Comparison of ENCODE assay signal across 8 cellular contexts in the genomic region with DNA sequence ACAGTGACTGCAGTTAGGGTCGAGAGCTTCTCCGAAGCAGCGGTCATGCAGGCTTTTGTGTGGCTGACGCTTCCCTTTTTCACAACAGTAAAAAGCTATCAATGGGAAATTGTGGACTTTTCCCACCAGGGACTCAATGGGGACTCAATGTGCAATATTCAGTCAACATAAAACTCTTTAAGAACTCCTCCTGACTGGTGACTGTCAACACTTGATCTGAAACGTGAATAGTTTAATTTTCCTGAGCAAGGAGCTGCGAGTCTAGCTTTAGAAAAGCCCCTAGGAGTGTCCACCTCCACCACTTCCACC. TPM values are rescaled to one million over a fixed set of nuclear protein-coding genes. Genes with fewer than 3 reads are reported as not detected.
A peak's percentile ranks its signal among the peaks of the same experiment; 100 is the strongest.
DNase-seq lines count a peak whose midpoint lies in the region; ATAC-seq and TF ChIP-seq lines count a peak whose summit lies in the region.

No MANE protein-coding gene starts in this region.

- H3K79me2 ChIP-seq in SK-N-SH (ENCODE audit: insufficient read depth) = peaks cover 9% of the 10 kb centered on the region; the same call in 1 of the 2 replicates

- no peaks in the 10 kb centered on the region for H3K9me2 ChIP-seq in SK-N-SH

- H3K27ac ChIP-seq in SK-N-SH (ENCODE audit: low read depth in 2 of 2, low read length in 1 of 2) (no peak overlapping the region), SK-N-MC (no peak overlapping the region), caudate nucleus (ENCODE audit: low read depth, low read length) (no peak overlapping the region)

- H3K4me3 ChIP-seq in SK-N-SH (ENCODE audit: low read depth in 2 of 2, low read length in 1 of 2) (peak overlapping the region; percentile 73 to 75), SK-N-MC (peak overlapping the region; percentile 83), fibroblast of the aortic adventitia (ENCODE audit: low read depth, low read length) (peak overlapping the region; percentile 81)

- H3K9me3 ChIP-seq in SK-N-SH (no peaks in the 10 kb centered on the region), SK-N-MC (ENCODE audit: low read depth, low read length) (no peaks in the 10 kb centered on the region)

- H3K9me3 Mint-ChIP-seq in stimulated activated effector memory CD8-positive, alpha-beta T cell treated with anti-CD3 and anti-CD28 coated beads, Interleukin-12 subunit alpha, Interleukin-12 subunit beta, amount 100 ng/mL, for 72 hours = no peaks in the 10 kb centered on the region

- peaks cover 0 to 21% of the 10 kb centered on the region in 2 experiments; a peak in 1 of 4 replicates for H3K4me1 ChIP-seq in SK-N-SH (ENCODE audit: control insufficient read depth in 1 of 2, insufficient read depth in 2 of 2, low read depth in 1 of 2, low read length in 1 of 2)

- TF ChIP-seq CTCF in SK-N-SH (IDR thresholded peaks at IDR 0.05) (no peak), fibroblast of the aortic adventitia (IDR thresholded peaks at IDR 0.05; ENCODE audit: insufficient read depth, low read length) (no peak)

- peaks cover 28% of the 10 kb centered on the region for H3K4me1 Mint-ChIP-seq in stimulated activated effector memory CD8-positive, alpha-beta T cell treated with anti-CD3 and anti-CD28 coated beads, Interleukin-12 subunit alpha, Interleukin-12 subunit beta, amount 100 ng/mL, for 72 hours

- H3K36me3 ChIP-seq in SK-N-SH (replicated peaks in 1 of 2; ENCODE audit: control insufficient read depth in 1 of 2, insufficient read depth in 2 of 2, low read length in 1 of 2) (peaks cover 0 to 15% of the 10 kb centered on the region in 2 experiments), SK-N-MC (ENCODE audit: insufficient read depth, low read length) (peaks cover 13% of the 10 kb centered on the region; the same call in 1 of the 2 replicates)

- peak overlapping the region; percentile 98 for H3K4me2 ChIP-seq in SK-N-SH

- H3K27me3 ChIP-seq in SK-N-SH (ENCODE audit: insufficient read depth) = no peaks in the 10 kb centered on the region

- POLR2A ChIA-PET in SK-N-SH (lab: Yijun Ruan, JAX) = interaction anchor here (0.9 kb wide), 1 partner anchor 140 kb away, joined by 3 read pairs; no protein-coding TSS in a partner anchor

- peak overlapping the region; percentile 93 for H3K4me3 Mint-ChIP-seq in stimulated activated effector memory CD8-positive, alpha-beta T cell treated with anti-CD3 and anti-CD28 coated beads, Interleukin-12 subunit alpha, Interleukin-12 subunit beta, amount 100 ng/mL, for 72 hours

- CTCF ChIA-PET in SK-N-SH (lab: Yijun Ruan, JAX) = interaction anchor here (0.9 to 1.5 kb wide), 3 partner anchors 25 to 283 kb away, joined by 3 to 10 read pairs (median 3); no protein-coding TSS in a partner anchor

- H2AFZ ChIP-seq in SK-N-SH (ENCODE audit: low read depth) = no peak overlapping the region

- 92% methylated on average over 6 of the region's 6 CpGs for WGBS in SK-N-SH (ENCODE audit: low lambda C conversion rate)

- DNase-seq in SK-N-SH = no peak
- DNase-seq in SK-N-MC (ENCODE audit: low read depth, low spot score) = no peak
- peak; percentile 3 for DNase-seq in fibroblast of the aortic adventitia (ENCODE audit: low read depth)
- no peak for DNase-seq in stimulated activated effector memory CD8-positive, alpha-beta T cell treated with anti-CD3 and anti-CD28 coated beads, Interleukin-12 subunit alpha, Interleukin-12 subunit beta, amount 100 ng/mL, for 72 hours (ENCODE audit: low spot score in 2 of 2)
- DNase-seq in epidermal melanocyte (ENCODE audit: insufficient read length, low spot score) = no peak
- no peak for DNase-seq in caudate nucleus (lab: John Stamatoyannopoulos, UW)

- peaks cover 6% of the 10 kb centered on the region for H4K20me1 ChIP-seq in SK-N-SH (ENCODE audit: insufficient read depth)

- no peak for ATAC-seq in SK-N-SH treated with all-trans-retinoic acid at 6 μM for 48 hours
- no peak for ATAC-seq in stimulated activated effector memory CD8-positive, alpha-beta T cell treated with anti-CD3 and anti-CD28 coated beads, Interleukin-12 subunit alpha, Interleukin-12 subunit beta, amount 100 ng/mL, for 72 hours
- no peak for ATAC-seq in HG03354 (IDR thresholded peaks at IDR 0.05; ENCODE audit: poor library complexity, severe bottlenecking, unreplicated experiment)

- TF ChIP-seq EP300 in SK-N-SH (IDR thresholded peaks at IDR 0.05; ENCODE audit: borderline replicate concordance in 1 of 2, low read depth in 1 of 2, low read length in 1 of 2) = no peak

- H3K36me3 Mint-ChIP-seq in stimulated activated effector memory CD8-positive, alpha-beta T cell treated with anti-CD3 and anti-CD28 coated beads, Interleukin-12 subunit alpha, Interleukin-12 subunit beta, amount 100 ng/mL, for 72 hours = peaks cover 47% of the 10 kb centered on the region

- H3F3A ChIP-seq in SK-N-SH (replicated peaks; ENCODE audit: insufficient read depth) = no peaks in the 10 kb centered on the region

- H3K27ac Mint-ChIP-seq in stimulated activated effector memory CD8-positive, alpha-beta T cell treated with anti-CD3 and anti-CD28 coated beads, Interleukin-12 subunit alpha, Interleukin-12 subunit beta, amount 100 ng/mL, for 72 hours = peak overlapping the region; percentile 85

- no peak for TF ChIP-seq RAD21 in SK-N-SH (IDR thresholded peaks at IDR 0.05; ENCODE audit: low read length)

- H3K9ac ChIP-seq in SK-N-SH (peak overlapping the region; percentile 88; the same call in 1 of the 2 replicates), SK-N-MC (ENCODE audit: insufficient read length) (peak overlapping the region; percentile 99)

TF ChIP-seq in SK-N-SH, 30 proteins besides CTCF, POLR2A, EP300 and RAD21:
- TF ChIP-seq NRF1 (IDR thresholded peaks at IDR 0.05; ENCODE audit: low read depth, low read length) (no peak), MEF2A (IDR thresholded peaks at IDR 0.05; ENCODE audit: borderline replicate concordance, low read depth) (no peak), ELF1 (IDR thresholded peaks at IDR 0.05) (no peak), GATA2 (CRISPR knock-in tag; IDR thresholded peaks at IDR 0.05) (no peak), FOXJ3 (CRISPR knock-in tag; IDR thresholded peaks at IDR 0.05) (no peak), SIN3A (IDR thresholded peaks at IDR 0.05; ENCODE audit: borderline replicate concordance, low read depth, low read length) (no peak)
TF ChIP-seq in SK-N-SH: peak in this region for 0.

TF ChIP-seq in SK-N-SH treated with all-trans-retinoic acid at 6 μM for 48 hours, 23 proteins besides CTCF, POLR2A, EP300 and RAD21:
- no peak for TF ChIP-seq ZNF565 (CRISPR knock-in tag; conservative IDR thresholded peaks at IDR 0.05; ENCODE audit: low read depth)
- no peak for TF ChIP-seq SNAI2 (CRISPR knock-in tag; IDR thresholded peaks at IDR 0.05)
- TF ChIP-seq ISL1 (CRISPR knock-in tag; IDR thresholded peaks at IDR 0.05) = no peak
- no peak for TF ChIP-seq PPARA (CRISPR knock-in tag; IDR thresholded peaks at IDR 0.05; ENCODE audit: borderline replicate concordance)
- no peak for TF ChIP-seq ZNF8 (CRISPR knock-in tag; IDR thresholded peaks at IDR 0.05)
- TF ChIP-seq, protein P1, sequence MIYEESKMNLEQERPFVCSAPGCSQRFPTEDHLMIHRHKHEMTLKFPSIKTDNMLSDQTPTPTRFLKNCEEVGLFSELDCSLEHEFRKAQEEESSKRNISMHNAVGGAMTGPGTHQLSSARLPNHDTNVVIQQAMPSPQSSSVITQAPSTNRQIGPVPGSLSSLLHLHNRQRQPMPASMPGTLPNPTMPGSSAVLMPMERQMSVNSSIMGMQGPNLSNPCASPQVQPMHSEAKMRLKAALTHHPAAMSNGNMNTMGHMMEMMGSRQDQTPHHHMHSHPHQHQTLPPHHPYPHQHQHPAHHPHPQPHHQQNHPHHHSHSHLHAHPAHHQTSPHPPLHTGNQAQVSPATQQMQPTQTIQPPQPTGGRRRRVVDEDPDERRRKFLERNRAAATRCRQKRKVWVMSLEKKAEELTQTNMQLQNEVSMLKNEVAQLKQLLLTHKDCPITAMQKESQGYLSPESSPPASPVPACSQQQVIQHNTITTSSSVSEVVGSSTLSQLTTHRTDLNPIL (CRISPR knock-in tag; IDR thresholded peaks at IDR 0.05; ENCODE audit: low read depth) = no peak
- TF ChIP-seq ESRRG (CRISPR knock-in tag; IDR thresholded peaks at IDR 0.05) = no peak
- TF ChIP-seq ZFP30 (CRISPR knock-in tag; IDR thresholded peaks at IDR 0.05) = no peak
- no peak for TF ChIP-seq TCF4 (CRISPR knock-in tag; IDR thresholded peaks at IDR 0.05; ENCODE audit: borderline replicate concordance)
- TF ChIP-seq ZNF70 (CRISPR knock-in tag; IDR thresholded peaks at IDR 0.05) = no peak
- TF ChIP-seq CSDC2 (CRISPR knock-in tag; IDR thresholded peaks at IDR 0.05) = no peak
- no peak for TF ChIP-seq ZC3H10 (CRISPR knock-in tag; IDR thresholded peaks at IDR 0.05)
- no peak for TF ChIP-seq ZFP3 (CRISPR knock-in tag; IDR thresholded peaks at IDR 0.05)
- TF ChIP-seq, protein P2, sequence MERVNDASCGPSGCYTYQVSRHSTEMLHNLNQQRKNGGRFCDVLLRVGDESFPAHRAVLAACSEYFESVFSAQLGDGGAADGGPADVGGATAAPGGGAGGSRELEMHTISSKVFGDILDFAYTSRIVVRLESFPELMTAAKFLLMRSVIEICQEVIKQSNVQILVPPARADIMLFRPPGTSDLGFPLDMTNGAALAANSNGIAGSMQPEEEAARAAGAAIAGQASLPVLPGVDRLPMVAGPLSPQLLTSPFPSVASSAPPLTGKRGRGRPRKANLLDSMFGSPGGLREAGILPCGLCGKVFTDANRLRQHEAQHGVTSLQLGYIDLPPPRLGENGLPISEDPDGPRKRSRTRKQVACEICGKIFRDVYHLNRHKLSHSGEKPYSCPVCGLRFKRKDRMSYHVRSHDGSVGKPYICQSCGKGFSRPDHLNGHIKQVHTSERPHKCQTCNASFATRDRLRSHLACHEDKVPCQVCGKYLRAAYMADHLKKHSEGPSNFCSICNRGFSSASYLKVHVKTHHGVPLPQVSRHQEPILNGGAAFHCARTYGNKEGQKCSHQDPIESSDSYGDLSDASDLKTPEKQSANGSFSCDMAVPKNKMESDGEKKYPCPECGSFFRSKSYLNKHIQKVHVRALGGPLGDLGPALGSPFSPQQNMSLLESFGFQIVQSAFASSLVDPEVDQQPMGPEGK (CRISPR knock-in tag; IDR thresholded peaks at IDR 0.05; ENCODE audit: borderline replicate concordance) = no peak
TF ChIP-seq in SK-N-SH treated with all-trans-retinoic acid at 6 μM for 48 hours: peak in this region for 0.

RNA-seq across cellular contexts. Expression of a gene that starts 28.7 kb away (rescaled TPM):
- polyA plus RNA-seq in SK-N-SH (2012; rRNA removed) = 23.0 and 25.7 TPM in 2 replicates
- 12.9 and 16.6 TPM in 2 replicates for polyA plus RNA-seq in SK-N-SH (2012; cell fraction: cytosol; rRNA removed)
- 58.8 and 60.0 TPM in 2 replicates for polyA plus RNA-seq in SK-N-SH (2012; cell fraction: nucleus; rRNA removed)
- 30.1 and 39.8 TPM in 2 replicates for total RNA-seq in fibroblast of the aortic adventitia (ENCODE audit: low replicate concordance)

RNA-seq across cellular contexts. Expression of a gene that starts 52.5 kb away (rescaled TPM):
- polyA plus RNA-seq in SK-N-SH (2012; rRNA removed) = 1.9 and 2.1 TPM in 2 replicates
- 1.2 and 2.0 TPM in 2 replicates for polyA plus RNA-seq in SK-N-SH (2012; cell fraction: cytosol; rRNA removed)
- polyA plus RNA-seq in SK-N-SH (2012; cell fraction: nucleus; rRNA removed) = 1.8 and 2.3 TPM in 2 replicates
- 0.25 and 1.8 TPM in 2 replicates for total RNA-seq in fibroblast of the aortic adventitia (ENCODE audit: low replicate concordance)
